8 cellular contexts compared by ENCODE assay signal in genomic region chr11:3609416-3610265, GRCh38. TPM values are rescaled to one million over a fixed set of nuclear protein-coding genes. Genes with fewer than 3 reads are reported as not detected.
DNase-seq lines count a peak whose midpoint lies in the region; ATAC-seq and TF ChIP-seq lines count a peak whose summit lies in the region.

No MANE protein-coding gene starts in this region.

- intact Hi-C loops in esophagus muscularis mucosa (cut with DNase I): no loop called here

- TF ChIP-seq CTCF in esophagus muscularis mucosa (IDR thresholded peaks at IDR 0.05): peak; percentile 70 to 82 (median 77)
- TF ChIP-seq CTCF in osteoblast (IDR thresholded peaks at IDR 0.05; ENCODE audit: extremely low read depth, low read depth, low read length): peak; percentile 89

- no peak for TF ChIP-seq POLR2A in esophagus muscularis mucosa (IDR thresholded peaks at IDR 0.05; ENCODE audit: low read depth)

- H3K36me3 Mint-ChIP-seq in T-helper 17 cell (ENCODE audit: low read depth): no peaks in the 10 kb centered on the region

- H3K27ac Mint-ChIP-seq in T-helper 17 cell: no peak overlapping the region

- DNase-seq in NCI-H146 (lab: John Stamatoyannopoulos, UW): peak; percentile 8
- no peak for DNase-seq in NCI-H146 treated with DMSO at 0.1 percent for 48 hours (lab: John Stamatoyannopoulos, UW; ENCODE audit: unreplicated experiment)
- DNase-seq in HS-27A (ENCODE audit: low read depth): peak; percentile 19
- DNase-seq in T-helper 17 cell: no peak
- no peak for DNase-seq in esophagus muscularis mucosa (ENCODE audit: extremely low spot score)
- DNase-seq in osteoblast (ENCODE audit: insufficient read length, low spot score, missing footprints): peak; percentile 91
- no peak for DNase-seq in activated gamma-delta T cell (lab: John Stamatoyannopoulos, UW)

- H3K27ac ChIP-seq in esophagus muscularis mucosa (replicated peaks in 1 of 4): no peak overlapping the region
- no peak overlapping the region for H3K27ac ChIP-seq in osteoblast (ENCODE audit: low read depth, low read length)

- 70% methylated on average over 7 of the region's 7 CpGs for WGBS in esophagus muscularis mucosa

- no peaks in the 10 kb centered on the region for H4K20me1 ChIP-seq in osteoblast (ENCODE audit: insufficient read depth, low read length)

- H3K4me1 Mint-ChIP-seq in T-helper 17 cell: peaks cover 13% of the 10 kb centered on the region

- ATAC-seq in T-helper 17 cell: peak; percentile 44
- no peak for ATAC-seq in GM19463 (IDR thresholded peaks at IDR 0.05; ENCODE audit: unreplicated experiment)

- H2AFZ ChIP-seq in osteoblast (ENCODE audit: low read length): no peak overlapping the region

- no peaks in the 10 kb centered on the region for H3K27me3 ChIP-seq in esophagus muscularis mucosa
- H3K27me3 ChIP-seq in osteoblast (ENCODE audit: insufficient read depth, low read length): peaks cover 6% of the 10 kb centered on the region

- peaks cover 4% of the 10 kb centered on the region for H3K27me3 Mint-ChIP-seq in T-helper 17 cell

- H3K4me3 Mint-ChIP-seq in T-helper 17 cell: no peak overlapping the region

- TF ChIP-seq EP300 in esophagus muscularis mucosa (IDR thresholded peaks at IDR 0.05): no peak

- no peaks in the 10 kb centered on the region for H3K79me2 ChIP-seq in osteoblast (ENCODE audit: insufficient read depth, low read length)

- H3K4me3 ChIP-seq in esophagus muscularis mucosa (no peak overlapping the region), osteoblast (ENCODE audit: insufficient read depth, low read length) (no peak overlapping the region)

- no peaks in the 10 kb centered on the region for H3K4me1 ChIP-seq in esophagus muscularis mucosa
- no peaks in the 10 kb centered on the region for H3K4me1 ChIP-seq in osteoblast (ENCODE audit: insufficient read depth, low read length)

- no peak overlapping the region for H3K4me2 ChIP-seq in osteoblast (ENCODE audit: insufficient read depth, low read length)

- H3K9me3 ChIP-seq in T-helper 17 cell (ENCODE audit: control insufficient read depth, low read length, poor library complexity, severe bottlenecking): no peaks in the 10 kb centered on the region
- H3K9me3 ChIP-seq in esophagus muscularis mucosa: peaks cover 0 to 6% (median 0%) of the 10 kb centered on the region in 4 donors
- H3K9me3 ChIP-seq in osteoblast (ENCODE audit: low read depth, low read length): no peaks in the 10 kb centered on the region

- H3K36me3 ChIP-seq in esophagus muscularis mucosa: no peaks in the 10 kb centered on the region
- H3K36me3 ChIP-seq in osteoblast (ENCODE audit: insufficient read depth, low read length): no peaks in the 10 kb centered on the region

RNA-seq across cellular contexts. Expression of gene ART5, which starts 32.2 kb away (rescaled TPM):
- not detected for total RNA-seq in T-helper 17 cell
- under 1 TPM in 3 of 4 donors, not detected in 1; 0.57 to 0.66 (median 0.65) TPM for total RNA-seq in esophagus muscularis mucosa
- 0.29 and 0.36 TPM in 2 replicates for total RNA-seq in osteoblast

RNA-seq across cellular contexts. Expression of gene ART1, which starts 35.3 kb away (rescaled TPM):
- total RNA-seq in T-helper 17 cell (not detected), esophagus muscularis mucosa (not detected), osteoblast (not detected in 2 replicates)

Comparison
In these comparisons a context has a peak if more than half of its experiments do, and no peak if none do; other contexts are left out.
1. DNase-seq: peak in NCI-H146 (single experiment), HS-27A (single experiment) and osteoblast (single experiment); none in NCI-H146 treated with DMSO at 0.1 percent for 48 hours (single experiment), T-helper 17 cell (0 of 3), esophagus muscularis mucosa (single experiment) and activated gamma-delta T cell (single experiment).